In the genomic region with DNA sequence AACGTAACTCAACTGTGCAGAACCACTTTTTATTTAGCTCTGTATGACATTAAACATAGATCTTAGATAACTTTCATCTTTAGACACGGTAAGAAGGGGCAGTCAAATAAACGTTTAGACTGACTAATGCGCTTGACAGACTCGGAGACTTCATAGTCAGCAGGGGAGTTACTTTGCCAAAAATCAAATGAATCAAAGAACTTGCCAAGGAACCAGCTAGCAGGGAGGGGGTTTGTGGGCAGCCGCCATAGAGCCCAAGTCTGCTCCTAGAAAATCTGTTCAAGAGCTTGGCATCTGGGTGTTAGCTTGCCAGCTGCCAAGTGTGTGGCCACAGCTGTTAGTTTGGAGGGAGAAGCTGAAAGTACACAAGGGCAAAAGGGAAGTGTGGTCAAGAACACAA, we compare ENCODE assay signal across 20 cellular contexts.
DNase-seq lines count a peak whose midpoint lies in the region; ATAC-seq and TF ChIP-seq lines count a peak whose summit lies in the region.
"Had no signal": no experiment of that assay in that cellular context is flagged by ENCODE, and none has a peak within 500 bp of the region (broad histone marks: within the 10 kb centered on the region; RNA-seq: fewer than 3 reads in every experiment).

No MANE protein-coding gene starts in this region.

- H3K4me3 Mint-ChIP-seq in brain (peak overlapping the region in 4 of 5 experiments; percentile 8 to 65 (median 28)), mesothelial cell of epicardium (no peak overlapping the region)
- H3K4me3 Mint-ChIP-seq: CD4-positive, alpha-beta T cell; GM23338; natural killer cell; stimulated activated naive CD8-positive, alpha-beta T cell treated with anti-CD3 and anti-CD28 coated beads, Interleukin-15, Interleukin-2, amounts not matched to agents 100 ng/mL and 50 ng/mL, for 24 hours had no signal

- H3K4me1 Mint-ChIP-seq in brain (peaks cover 20% of the 10 kb centered on the region), mesothelial cell of epicardium (peaks cover 20% of the 10 kb centered on the region)
- H3K4me1 Mint-ChIP-seq: natural killer cell had no signal

- DNase-seq in Ammon's horn (ENCODE audit: low spot score) (peak; percentile 13), MV-4-11 (lab: John Stamatoyannopoulos, UW) (peak; percentile 25), mesothelial cell of epicardium (ENCODE audit: low spot score in 2 of 2, unreplicated experiment in 2 of 2) (no peak), foreskin fibroblast (no peak), cerebellar nuclear complex (lab: John Stamatoyannopoulos, UW) (no peak)
- no peak for DNase-seq in stimulated activated CD4-positive, alpha-beta T cell treated with anti-CD3 and anti-CD28 coated beads, Interleukin-4, amount 100 ng/mL, for 24 hours
- DNase-seq: ACHN; CD4-positive, alpha-beta T cell; effector memory CD4-positive, alpha-beta T cell; gastrocnemius medialis; natural killer cell; NCI-H1694; NCI-H510A had no signal

- peak overlapping the region in 4 of 5 experiments; percentile 34 to 82 (median 44) for H3K27ac Mint-ChIP-seq in brain
- H3K27ac Mint-ChIP-seq in mesothelial cell of epicardium: peak overlapping the region; percentile 63
- H3K27ac Mint-ChIP-seq: activated naive CD4-positive, alpha-beta T cell treated with anti-CD3 and anti-CD28 coated beads, Interleukin-2, amount 50 U/mL, for 72 hours; CD4-positive, alpha-beta T cell; GM23338; natural killer cell; stimulated activated naive CD8-positive, alpha-beta T cell treated with anti-CD3 and anti-CD28 coated beads, Interleukin-15, Interleukin-2, amounts not matched to agents 100 ng/mL and 50 ng/mL, for 24 hours had no signal

- TF ChIP-seq CTCF in brain (conservative IDR thresholded peaks at IDR 0.05) (no peak), mesothelial cell of epicardium (IDR thresholded peaks at IDR 0.05; ENCODE audit: unreplicated experiment) (no peak), foreskin fibroblast (IDR thresholded peaks at IDR 0.05; ENCODE audit: low read depth, low read length) (no peak)

- H3K9me3 Mint-ChIP-seq in brain: peaks cover 0 to 13% (median 5%) of the 10 kb centered on the region in 5 experiments
- peaks cover 11% of the 10 kb centered on the region for H3K9me3 Mint-ChIP-seq in mesothelial cell of epicardium
- H3K9me3 Mint-ChIP-seq: GM23338 had no signal

- no peak overlapping the region for H3K4me3 ChIP-seq in foreskin fibroblast (ENCODE audit: low read depth in 1 of 2, low read length in 2 of 2)
- H3K4me3 ChIP-seq: cardiac muscle cell, gastrocnemius medialis, GM23338, psoas muscle had no signal

- no peaks in the 10 kb centered on the region for H3K36me3 Mint-ChIP-seq in brain
- no peaks in the 10 kb centered on the region for H3K36me3 Mint-ChIP-seq in mesothelial cell of epicardium

- H3K27me3 Mint-ChIP-seq in brain (peaks cover 6% of the 10 kb centered on the region), mesothelial cell of epicardium (ENCODE audit: low read depth) (peaks cover 9% of the 10 kb centered on the region)
- H3K27me3 Mint-ChIP-seq: CD4-positive, alpha-beta T cell; stimulated activated naive CD8-positive, alpha-beta T cell treated with anti-CD3 and anti-CD28 coated beads, Interleukin-15, Interleukin-2, amounts not matched to agents 100 ng/mL and 50 ng/mL, for 24 hours had no signal

- no peak for ATAC-seq in HG03439 (IDR thresholded peaks at IDR 0.05; ENCODE audit: unreplicated experiment)
- ATAC-seq: activated naive CD4-positive, alpha-beta T cell treated with anti-CD3 and anti-CD28 coated beads, Interleukin-2, amount 50 U/mL, for 72 hours; gastrocnemius medialis; GM23338; natural killer cell; psoas muscle had no signal

Comparison
In these comparisons a context has a peak if more than half of its experiments do, and no peak if none do; other contexts are left out.
1. DNase-seq: peak in Ammon's horn (single experiment) and MV-4-11 (single experiment); none in mesothelial cell of epicardium (0 of 2), stimulated activated CD4-positive, alpha-beta T cell treated with anti-CD3 and anti-CD28 coated beads, Interleukin-4, amount 100 ng/mL, for 24 hours (single experiment), foreskin fibroblast (0 of 2) and cerebellar nuclear complex (0 of 2).